ENCODE assay signal across 8 cellular contexts in genomic region chr2:5690718-5691658, GRCh38. TPM values are rescaled to one million over a fixed set of nuclear protein-coding genes. Genes with fewer than 3 reads are reported as not detected.
DNase-seq lines count a peak whose midpoint lies in the region; ATAC-seq and TF ChIP-seq lines count a peak whose summit lies in the region.
"Had no signal": no experiment of that assay in that cellular context is flagged by ENCODE, and none has a peak within 500 bp of the region (broad histone marks: within the 10 kb centered on the region; RNA-seq: fewer than 3 reads in every experiment).

No MANE protein-coding gene starts in this region.

- no peaks in the 10 kb centered on the region; the same call in none of the 2 replicates for H3K27me3 Mint-ChIP-seq in H9 (ENCODE audit: low read depth)

- H3K14ac ChIP-seq in H9 (ENCODE audit: insufficient read depth, low read length): peak overlapping the region; percentile 89; the same call in 1 of the 2 replicates

- H3K27ac ChIP-seq in H9 (ENCODE audit: insufficient read length, low read depth, low read length) (no peak overlapping the region), psoas muscle (no peak overlapping the region)

- H3K4me1 Mint-ChIP-seq in H9: peaks cover 12 to 25% of the 10 kb centered on the region in 2 experiments

- peak overlapping the region; percentile 83 for H2BK120ac ChIP-seq in H9 (ENCODE audit: low read depth, low read length, poor library complexity, severe bottlenecking)

- H4K5ac ChIP-seq in H9 (ENCODE audit: insufficient read length, low read depth, low read length): no peak overlapping the region

- H3K27ac Mint-ChIP-seq in H9: peak overlapping the region; percentile 97

- peaks cover 8% of the 10 kb centered on the region; the same call in 1 of the 2 replicates for H3K79me2 ChIP-seq in H9 (ENCODE audit: insufficient read depth, low read length)

- H3K4me3 ChIP-seq in psoas muscle: peak overlapping the region; percentile 52

- peak overlapping the region; percentile 93 for H3K9ac ChIP-seq in H9 (ENCODE audit: extremely low read depth, insufficient read length, low read length)

- H2BK5ac ChIP-seq in H9 (ENCODE audit: insufficient read length, low read length): no peak overlapping the region

- H2BK15ac ChIP-seq in H9 (ENCODE audit: low read depth, low read length): no peak overlapping the region

- H3K18ac ChIP-seq in H9 (ENCODE audit: insufficient read length, low read depth, low read length): peak overlapping the region; percentile 88

- H4K20me1 ChIP-seq in H9 (ENCODE audit: control insufficient read depth, insufficient read depth, insufficient read length): no peaks in the 10 kb centered on the region

- no peak overlapping the region for H4K91ac ChIP-seq in H9 (ENCODE audit: insufficient read length, low read depth, low read length)

- H3K79me1 ChIP-seq in H9 (ENCODE audit: insufficient read depth, low read depth, low read length, poor library complexity, severe bottlenecking): no peaks in the 10 kb centered on the region

- peak; percentile 81 for DNase-seq in H9
- peak; percentile 73 for DNase-seq in NCI-H69 (lab: John Stamatoyannopoulos, UW)
- peak; percentile 24 for DNase-seq in fibroblast of the conjunctiva (ENCODE audit: low read depth)
- DNase-seq in psoas muscle: no peak
- no peak for DNase-seq in NCI-H526 treated with DMSO at 0.1 percent for 48 hours (lab: John Stamatoyannopoulos, UW)
- no peak for DNase-seq in MV-4-11 (lab: John Stamatoyannopoulos, UW)

- no peaks in the 10 kb centered on the region for H3K27me3 ChIP-seq in H9 (ENCODE audit: insufficient read depth, low read length)
- peaks cover 0 to 88% (median 33%) of the 10 kb centered on the region in 3 donors for H3K27me3 ChIP-seq in psoas muscle (ENCODE audit: insufficient read depth in 3 of 3, low read length in 2 of 3)

- H3K9me3 ChIP-seq in H9 (ENCODE audit: control insufficient read depth, low read depth, low read length) (no peaks in the 10 kb centered on the region), psoas muscle (no peaks in the 10 kb centered on the region)

- H3K36me3 Mint-ChIP-seq in H9 (ENCODE audit: insufficient read depth in 1 of 3, low read depth in 3 of 3): peaks cover 4 to 22% (median 12%) of the 10 kb centered on the region in 3 experiments

- WGBS in H9 (ENCODE audit: extremely low coverage, insufficient read length, low lambda C conversion rate): no CpG with 5 or more reads among the region's 68 CpGs
- WGBS in psoas muscle, 3 donors: 4 to 8% (median 4%) methylated on average over 58 to 66 of the region's 68 CpGs

- no peak overlapping the region for H3K23ac ChIP-seq in H9 (ENCODE audit: insufficient read length, low read depth, low read length)

- no peak overlapping the region for H3T11ph ChIP-seq in H9 (ENCODE audit: low read length)

- H3K23me2 ChIP-seq in H9 (ENCODE audit: insufficient read length, low read depth, low read length, poor library complexity, severe bottlenecking): peaks cover 6% of the 10 kb centered on the region

- no peak overlapping the region for H2BK20ac ChIP-seq in H9 (ENCODE audit: low read depth, low read length, poor library complexity, severe bottlenecking)

- intact Hi-C loops in psoas muscle (cut with DNase I): loop anchor here in 1 of 2 donors (10.0 kb wide), 2 partner anchors 326 to 696 kb away; no protein-coding TSS in a partner anchor

- peak overlapping the region; percentile 85 for H3K4me2 ChIP-seq in H9 (ENCODE audit: insufficient read depth, insufficient read length, low read length)

- ATAC-seq in psoas muscle (no peak), HG03354 (IDR thresholded peaks at IDR 0.05; ENCODE audit: poor library complexity, severe bottlenecking, unreplicated experiment) (no peak)

- peak overlapping the region; percentile 91 to 97 for H3K4me3 Mint-ChIP-seq in H9

- no peak overlapping the region for H3K56ac ChIP-seq in H9 (ENCODE audit: insufficient read length, low read depth, low read length)

- H4K8ac ChIP-seq in H9 (replicated peaks; ENCODE audit: insufficient read length, low read depth, low read length): no peak overlapping the region

- peaks cover 0 to 2% of the 10 kb centered on the region in 2 experiments; a peak in 2 of 5 replicates for H3K9me3 Mint-ChIP-seq in H9

- no peaks in the 10 kb centered on the region for H3K36me3 ChIP-seq in psoas muscle (ENCODE audit: insufficient read depth in 1 of 2, low read depth in 1 of 2)

- H2BK12ac ChIP-seq in H9 (ENCODE audit: insufficient read length, low read depth, low read length): no peak overlapping the region

- H3K4ac ChIP-seq in H9 (ENCODE audit: low read depth, low read length): no peak overlapping the region; the same call in 1 of the 2 replicates

- TF ChIP-seq CTCF in H9 (conservative IDR thresholded peaks at IDR 0.05) (no peak), psoas muscle (IDR thresholded peaks at IDR 0.05) (no peak)

- H2AFZ ChIP-seq in H9 (ENCODE audit: low read length): no peak overlapping the region

- H2AK5ac ChIP-seq in H9 (ENCODE audit: insufficient read length, low read length): no peak overlapping the region

- H3K4me1 ChIP-seq in H9 (ENCODE audit: insufficient read depth, low read length) (no peaks in the 10 kb centered on the region), psoas muscle (peaks cover 7% of the 10 kb centered on the region)

RNA-seq across cellular contexts. Expression of gene SOX11, which starts 1.2 kb away (rescaled TPM):
- total RNA-seq in H9 (2021): 42.8 and 43.8 TPM in 2 replicates
- under 1 TPM; 0.02 to 0.43 (median 0.05) TPM for total RNA-seq in psoas muscle
- under 1 TPM in 2 of 3 donors, not detected in 1; 0.01 to 0.13 TPM for polyA plus RNA-seq in psoas muscle
- polyA plus RNA-seq: liver had no signal

Comparison
In these comparisons a context has a peak if more than half of its experiments do, and no peak if none do; other contexts are left out.
1. DNase-seq: peak in H9 (single experiment), NCI-H69 (single experiment) and fibroblast of the conjunctiva (single experiment); none in psoas muscle (0 of 2), NCI-H526 treated with DMSO at 0.1 percent for 48 hours (single experiment) and MV-4-11 (single experiment).
2. RNA of gene SOX11, which starts 1.2 kb away (total RNA-seq): 42.8 to 43.8 TPM in H9; 0.02 to 0.43 TPM in psoas muscle; every median in the first group is over 10 times any median in the second.